Comparison of ENCODE assay signal across 23 cellular contexts in genomic region chr7:46547044-46547443, GRCh38.
"Had no signal": no experiment of that assay in that cellular context is flagged by ENCODE, and none has a peak within 500 bp of the region (broad histone marks: within the 10 kb centered on the region; RNA-seq: fewer than 3 reads in every experiment).

No MANE protein-coding gene starts in this region.

- H3K4me3 Mint-ChIP-seq: naive thymus-derived CD4-positive, alpha-beta T cell; stimulated activated memory B cell treated with anti-CD40 and anti-IgM and Interleukin-4, amounts not matched to agents 10 μg/mL and 1 μg/mL and 100 μg/mL, for 72 hours; stimulated activated naive CD8-positive, alpha-beta T cell treated with anti-CD3 and anti-CD28 coated beads, Interleukin-15, Interleukin-2, amounts not matched to agents 100 ng/mL and 50 ng/mL, for 24 hours had no signal

- H3K36me3 Mint-ChIP-seq: naive thymus-derived CD4-positive, alpha-beta T cell; stimulated activated memory B cell treated with anti-CD40 and anti-IgM and Interleukin-4, amounts not matched to agents 10 μg/mL and 1 μg/mL and 100 μg/mL, for 72 hours had no signal

- H3K9me3 ChIP-seq: esophagus muscularis mucosa, gastroesophageal sphincter, neutrophil, tibial artery, upper lobe of left lung, uterus had no signal

- H3K4me1 ChIP-seq: gastroesophageal sphincter, spleen, tibial artery, upper lobe of left lung, uterus had no signal

- H3K27ac ChIP-seq: dorsolateral prefrontal cortex, esophagus muscularis mucosa, gastroesophageal sphincter, neutrophil, spleen, tibial artery, upper lobe of left lung, uterus had no signal

- ATAC-seq: gastroesophageal sphincter; left ventricle myocardium superior; naive thymus-derived CD4-positive, alpha-beta T cell; sciatic nerve; stimulated activated memory B cell treated with anti-CD40 and anti-IgM and Interleukin-4, amounts not matched to agents 10 μg/mL and 1 μg/mL and 100 μg/mL, for 72 hours had no signal

- H3K27me3 ChIP-seq: esophagus muscularis mucosa, gastroesophageal sphincter, neutrophil, spleen, tibial artery, upper lobe of left lung, uterus had no signal

- H3K36me3 ChIP-seq: esophagus muscularis mucosa, gastroesophageal sphincter, neutrophil, spleen, tibial artery, upper lobe of left lung, uterus had no signal

- H3K4me1 Mint-ChIP-seq: naive thymus-derived CD4-positive, alpha-beta T cell; stimulated activated memory B cell treated with anti-CD40 and anti-IgM and Interleukin-4, amounts not matched to agents 10 μg/mL and 1 μg/mL and 100 μg/mL, for 72 hours had no signal

- DNase-seq: cortex of kidney; dorsolateral prefrontal cortex; effector CD8-positive, alpha-beta T cell; glutamatergic neuron; islet precursor cell; left ventricle myocardium superior; mesendoderm; naive thymus-derived CD4-positive, alpha-beta T cell; posterior cingulate gyrus; spleen; stimulated activated CD4-positive, alpha-beta T cell treated with anti-CD3 and anti-CD28 coated beads, Interleukin-15, amount 100 ng/mL, for 24 hours; stimulated activated CD4-positive, alpha-beta T cell treated with anti-CD3 and anti-CD28 coated beads, Interleukin-1b, Interleukin-23, amount 100 ng/mL, for 48 hours; stimulated activated CD4-positive, alpha-beta T cell treated with anti-CD3 and anti-CD28 coated beads, Interleukin-4, amount 100 ng/mL, for 24 hours; tibial artery; upper lobe of left lung; uterus had no signal

- H3K27ac Mint-ChIP-seq: naive thymus-derived CD4-positive, alpha-beta T cell; stimulated activated memory B cell treated with anti-CD40 and anti-IgM and Interleukin-4, amounts not matched to agents 10 μg/mL and 1 μg/mL and 100 μg/mL, for 72 hours; stimulated activated naive CD8-positive, alpha-beta T cell treated with anti-CD3 and anti-CD28 coated beads, Interleukin-15, Interleukin-2, amounts not matched to agents 100 ng/mL and 50 ng/mL, for 24 hours had no signal

- H3K27me3 Mint-ChIP-seq: naive thymus-derived CD4-positive, alpha-beta T cell; stimulated activated memory B cell treated with anti-CD40 and anti-IgM and Interleukin-4, amounts not matched to agents 10 μg/mL and 1 μg/mL and 100 μg/mL, for 72 hours; stimulated activated naive CD8-positive, alpha-beta T cell treated with anti-CD3 and anti-CD28 coated beads, Interleukin-15, Interleukin-2, amounts not matched to agents 100 ng/mL and 50 ng/mL, for 24 hours had no signal

- H3K4me3 ChIP-seq: dorsolateral prefrontal cortex, esophagus muscularis mucosa, gastroesophageal sphincter, lung, spleen, tibial artery, upper lobe of left lung, uterus had no signal
